9 cellular contexts compared by ENCODE assay signal in the genomic region with DNA sequence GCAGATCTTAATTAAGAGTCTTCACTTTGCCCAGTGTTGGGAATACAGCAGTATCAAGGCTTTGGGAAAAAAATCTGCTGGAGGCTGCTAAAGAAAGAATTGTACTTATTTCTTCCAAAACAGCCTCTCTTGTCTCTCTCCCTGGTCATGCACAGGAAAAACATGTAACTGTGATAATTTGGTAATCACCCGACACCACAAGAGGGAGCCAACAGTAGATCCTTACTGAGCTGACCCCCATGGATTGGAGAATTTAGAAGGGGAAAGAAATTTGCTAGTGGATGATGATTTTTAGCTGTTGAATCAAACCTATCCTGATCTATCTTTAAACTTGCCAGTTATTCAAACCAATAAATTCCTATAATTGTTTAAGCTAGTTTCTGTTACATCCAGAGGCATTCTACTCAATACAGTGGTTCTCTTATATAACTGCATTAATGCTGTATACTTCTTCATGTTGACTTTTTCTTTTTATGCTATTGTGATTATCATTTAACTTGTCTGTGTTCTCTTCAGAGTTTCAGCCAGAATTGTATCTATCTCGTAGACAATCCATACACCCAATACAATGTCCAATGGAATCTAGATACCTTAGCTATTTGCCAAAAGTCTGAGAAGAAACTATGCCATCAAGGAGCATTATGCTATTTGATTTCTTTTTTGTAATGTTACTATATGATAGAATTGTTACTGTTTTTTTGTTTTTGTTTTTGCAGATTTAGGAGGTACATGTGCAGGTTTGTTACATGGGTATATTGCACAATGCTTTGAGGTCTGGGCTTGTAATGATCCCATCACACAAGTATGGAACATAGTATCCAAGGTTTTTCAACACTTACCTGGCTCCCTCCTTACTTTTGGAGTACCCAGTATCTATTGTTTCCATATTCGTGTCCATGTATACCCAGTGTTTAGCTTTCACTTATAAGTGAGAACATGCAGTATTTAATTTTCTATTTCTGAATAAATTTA. TPM values are rescaled to one million over a fixed set of nuclear protein-coding genes. Genes with fewer than 3 reads are reported as not detected.
DNase-seq lines count a peak whose midpoint lies in the region; ATAC-seq and TF ChIP-seq lines count a peak whose summit lies in the region.
"Had no signal": no experiment of that assay in that cellular context is flagged by ENCODE, and none has a peak within 500 bp of the region (broad histone marks: within the 10 kb centered on the region; RNA-seq: fewer than 3 reads in every experiment).

No MANE protein-coding gene starts in this region.

- 18% methylated on average over 3 of the region's 3 CpGs for WGBS in liver

- no peak overlapping the region for H3K27ac ChIP-seq in liver (ENCODE audit: low read depth in 1 of 2, low read length in 2 of 2)

- DNase-seq in DMS 273 (lab: John Stamatoyannopoulos, UW; ENCODE audit: unreplicated experiment): peak; percentile 68
- peak; percentile 70 for DNase-seq in NCI-H82 (lab: John Stamatoyannopoulos, UW)
- DNase-seq in cerebellum (ENCODE audit: low spot score): peak; percentile 11
- DNase-seq in activated T-cell treated with anti-CD3 and anti-CD28 coated beads, Interleukin-2, amount 50 U/mL, for 24 hours: no peak
- DNase-seq in MG63: no peak
- DNase-seq: activated B cell treated with CpG ODN at 0.5 μM for 24 hours had no signal

- no peak overlapping the region for H3K4me3 ChIP-seq in liver (ENCODE audit: low read depth in 1 of 3, low read length in 3 of 3)
- H3K4me3 ChIP-seq in MG63: no peak overlapping the region

- H3K4me1 ChIP-seq in liver (ENCODE audit: control insufficient read depth in 4 of 4, insufficient read depth in 4 of 4, low read length in 3 of 4): peaks cover 0 to 1% (median 0%) of the 10 kb centered on the region in 4 donors

- H3K9me3 Mint-ChIP-seq in activated T-cell treated with anti-CD3 and anti-CD28 coated beads, Interleukin-2, amount 50 U/mL, for 24 hours: peaks cover 2% of the 10 kb centered on the region
- H3K9me3 Mint-ChIP-seq: activated B cell treated with CpG ODN at 0.5 μM for 24 hours had no signal

- peak; percentile 94 to 97 for TF ChIP-seq RAD21 in liver (IDR thresholded peaks at IDR 0.05)

- no peaks in the 10 kb centered on the region for H3K36me3 Mint-ChIP-seq in activated T-cell treated with anti-CD3 and anti-CD28 coated beads, Interleukin-2, amount 50 U/mL, for 24 hours (ENCODE audit: low read depth)

- TF ChIP-seq CTCF in liver (IDR thresholded peaks at IDR 0.05; ENCODE audit: low read depth, low read length, missing input control): peak; percentile 65

- no peaks in the 10 kb centered on the region for H3K36me3 ChIP-seq in liver (ENCODE audit: control insufficient read depth in 4 of 4, insufficient read depth in 3 of 4, low read depth in 1 of 4, low read length in 3 of 4)
- H3K36me3 ChIP-seq in MG63: no peaks in the 10 kb centered on the region

- ATAC-seq in GM19023 (IDR thresholded peaks at IDR 0.05; ENCODE audit: unreplicated experiment): peak; percentile 84
- peak; percentile 85 for ATAC-seq in HG03159 (IDR thresholded peaks at IDR 0.05; ENCODE audit: unreplicated experiment)

- H3K4me1 Mint-ChIP-seq in activated T-cell treated with anti-CD3 and anti-CD28 coated beads, Interleukin-2, amount 50 U/mL, for 24 hours (ENCODE audit: low read depth): no peaks in the 10 kb centered on the region
- H3K4me1 Mint-ChIP-seq: activated B cell treated with CpG ODN at 0.5 μM for 24 hours had no signal

- H3K27ac Mint-ChIP-seq in activated T-cell treated with anti-CD3 and anti-CD28 coated beads, Interleukin-2, amount 50 U/mL, for 24 hours: no peak overlapping the region
- H3K27ac Mint-ChIP-seq: activated B cell treated with CpG ODN at 0.5 μM for 24 hours had no signal

- no peak overlapping the region for H3K4me3 Mint-ChIP-seq in activated T-cell treated with anti-CD3 and anti-CD28 coated beads, Interleukin-2, amount 50 U/mL, for 24 hours
- H3K4me3 Mint-ChIP-seq: activated B cell treated with CpG ODN at 0.5 μM for 24 hours had no signal

- no peak overlapping the region for H3K9ac ChIP-seq in liver (ENCODE audit: low read depth in 1 of 2, low read length in 2 of 2)

- H3K27me3 ChIP-seq in liver (ENCODE audit: control insufficient read depth in 4 of 4, insufficient read depth in 4 of 4, low read length in 3 of 4) (no peaks in the 10 kb centered on the region), MG63 (no peaks in the 10 kb centered on the region)

- H3K9me3 ChIP-seq in liver (ENCODE audit: control insufficient read depth in 4 of 4, low read length in 3 of 4) (no peaks in the 10 kb centered on the region), MG63 (no peaks in the 10 kb centered on the region)

- H3K27me3 Mint-ChIP-seq in activated T-cell treated with anti-CD3 and anti-CD28 coated beads, Interleukin-2, amount 50 U/mL, for 24 hours: peaks cover 12% of the 10 kb centered on the region
- H3K27me3 Mint-ChIP-seq: activated B cell treated with CpG ODN at 0.5 μM for 24 hours had no signal

TF ChIP-seq in liver, 16 proteins besides CTCF, POLR2A, EP300 and RAD21:
- TF ChIP-seq JUND (IDR thresholded peaks at IDR 0.05) (no peak), NR2F2 (IDR thresholded peaks at IDR 0.05) (no peak), ZBTB33 (IDR thresholded peaks at IDR 0.05) (no peak), EGR1 (IDR thresholded peaks at IDR 0.05; ENCODE audit: low read depth in 2 of 2) (no peak), MAX (IDR thresholded peaks at IDR 0.05) (no peak), RXRA (IDR thresholded peaks at IDR 0.05) (no peak), GABPA (IDR thresholded peaks at IDR 0.05 in 1 of 2, conservative IDR thresholded peaks at IDR 0.05 in 1 of 2) (no peak), FOXA1 (IDR thresholded peaks at IDR 0.05) (no peak), YY1 (IDR thresholded peaks at IDR 0.05) (no peak), FOXA2 (IDR thresholded peaks at IDR 0.05) (no peak), TAF1 (conservative IDR thresholded peaks at IDR 0.05) (no peak), HNF4G (IDR thresholded peaks at IDR 0.05) (no peak)
- TF ChIP-seq, protein P1, sequence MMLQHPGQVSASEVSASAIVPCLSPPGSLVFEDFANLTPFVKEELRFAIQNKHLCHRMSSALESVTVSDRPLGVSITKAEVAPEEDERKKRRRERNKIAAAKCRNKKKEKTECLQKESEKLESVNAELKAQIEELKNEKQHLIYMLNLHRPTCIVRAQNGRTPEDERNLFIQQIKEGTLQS (IDR thresholded peaks at IDR 0.05): no peak
- TF ChIP-seq, protein P2, sequence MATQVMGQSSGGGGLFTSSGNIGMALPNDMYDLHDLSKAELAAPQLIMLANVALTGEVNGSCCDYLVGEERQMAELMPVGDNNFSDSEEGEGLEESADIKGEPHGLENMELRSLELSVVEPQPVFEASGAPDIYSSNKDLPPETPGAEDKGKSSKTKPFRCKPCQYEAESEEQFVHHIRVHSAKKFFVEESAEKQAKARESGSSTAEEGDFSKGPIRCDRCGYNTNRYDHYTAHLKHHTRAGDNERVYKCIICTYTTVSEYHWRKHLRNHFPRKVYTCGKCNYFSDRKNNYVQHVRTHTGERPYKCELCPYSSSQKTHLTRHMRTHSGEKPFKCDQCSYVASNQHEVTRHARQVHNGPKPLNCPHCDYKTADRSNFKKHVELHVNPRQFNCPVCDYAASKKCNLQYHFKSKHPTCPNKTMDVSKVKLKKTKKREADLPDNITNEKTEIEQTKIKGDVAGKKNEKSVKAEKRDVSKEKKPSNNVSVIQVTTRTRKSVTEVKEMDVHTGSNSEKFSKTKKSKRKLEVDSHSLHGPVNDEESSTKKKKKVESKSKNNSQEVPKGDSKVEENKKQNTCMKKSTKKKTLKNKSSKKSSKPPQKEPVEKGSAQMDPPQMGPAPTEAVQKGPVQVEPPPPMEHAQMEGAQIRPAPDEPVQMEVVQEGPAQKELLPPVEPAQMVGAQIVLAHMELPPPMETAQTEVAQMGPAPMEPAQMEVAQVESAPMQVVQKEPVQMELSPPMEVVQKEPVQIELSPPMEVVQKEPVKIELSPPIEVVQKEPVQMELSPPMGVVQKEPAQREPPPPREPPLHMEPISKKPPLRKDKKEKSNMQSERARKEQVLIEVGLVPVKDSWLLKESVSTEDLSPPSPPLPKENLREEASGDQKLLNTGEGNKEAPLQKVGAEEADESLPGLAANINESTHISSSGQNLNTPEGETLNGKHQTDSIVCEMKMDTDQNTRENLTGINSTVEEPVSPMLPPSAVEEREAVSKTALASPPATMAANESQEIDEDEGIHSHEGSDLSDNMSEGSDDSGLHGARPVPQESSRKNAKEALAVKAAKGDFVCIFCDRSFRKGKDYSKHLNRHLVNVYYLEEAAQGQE (IDR thresholded peaks at IDR 0.05): no peak
TF ChIP-seq in liver: peak in this region for 0.

RNA-seq across cellular contexts. Expression of gene ARHGEF38, which starts 31.3 kb away (rescaled TPM):
- 0.09 TPM for total RNA-seq in cerebellum
- under 1 TPM; 0.23 to 0.50 TPM for total RNA-seq in liver
- polyA plus RNA-seq in liver: under 1 TPM; 0.03 to 0.92 TPM
- total RNA-seq in MG63 (2014; rRNA removed; shearing (Covaris generic); ENCODE audit: low replicate concordance): not detected in 2 replicates
- total RNA-seq: activated B cell treated with CpG ODN at 0.5 μM for 24 hours had no signal

RNA-seq across cellular contexts. Expression of gene PPA2, which starts 47.2 kb away (rescaled TPM):
- total RNA-seq in cerebellum (60.1 TPM), liver (10 to 100 TPM; 48.3 to 60.0 TPM)
- polyA plus RNA-seq in liver: 100 to 1,000 TPM in 1 of 2 donors, 10 to 100 TPM in 1; 81.6 to 102 TPM
- total RNA-seq in MG63 (2014; rRNA removed; shearing (Covaris generic); ENCODE audit: low replicate concordance): 122 and 247 TPM in 2 replicates

Comparison
In these comparisons a context has a peak if more than half of its experiments do, and no peak if none do; other contexts are left out.
1. DNase-seq: peak in DMS 273 (single experiment), NCI-H82 (single experiment) and cerebellum (single experiment); none in activated T-cell treated with anti-CD3 and anti-CD28 coated beads, Interleukin-2, amount 50 U/mL, for 24 hours (single experiment) and MG63 (single experiment).